In genomic region chr10:17655567-17656146, GRCh38 we compare ENCODE assay signal across 8 cellular contexts. TPM values are rescaled to one million over a fixed set of nuclear protein-coding genes. Genes with fewer than 3 reads are reported as not detected.
DNase-seq lines count a peak whose midpoint lies in the region; ATAC-seq and TF ChIP-seq lines count a peak whose summit lies in the region.

No MANE protein-coding gene starts in this region.

- H3K27me3 Mint-ChIP-seq in osteocyte (ENCODE audit: unreplicated experiment): no peaks in the 10 kb centered on the region

- DNase-seq in Daoy (ENCODE audit: low read depth) (peak; percentile 9), brain microvascular endothelial cell (peak; percentile 61), mucosa of gallbladder (ENCODE audit: low spot score) (no peak), osteocyte (ENCODE audit: extremely low spot score, unreplicated experiment) (no peak), superior temporal gyrus (ENCODE audit: extremely low spot score) (no peak), tibial artery (no peak)

- H3K9me3 Mint-ChIP-seq in osteocyte (ENCODE audit: unreplicated experiment): peaks cover 30% of the 10 kb centered on the region

- peaks cover 0 to 32% (median 12%) of the 10 kb centered on the region in 4 donors for H3K4me1 ChIP-seq in tibial artery

- in situ Hi-C loops in brain microvascular endothelial cell (cut with HindIII; ENCODE audit: low pct_ligation_motif_present, low sequenced_read_pairs): no loop called here

- TF ChIP-seq CTCF in brain microvascular endothelial cell (IDR thresholded peaks at IDR 0.05; ENCODE audit: low read depth, low read length, missing control alignments): no peak
- no peak for TF ChIP-seq CTCF in osteocyte (IDR thresholded peaks at IDR 0.05)
- TF ChIP-seq CTCF in tibial artery (IDR thresholded peaks at IDR 0.05): no peak

- H3K9me3 ChIP-seq in tibial artery: no peaks in the 10 kb centered on the region

- peaks cover 21% of the 10 kb centered on the region for H3K36me3 Mint-ChIP-seq in osteocyte (ENCODE audit: unreplicated experiment)

- ATAC-seq in GM19468 (IDR thresholded peaks at IDR 0.05; ENCODE audit: extremely low read depth, unreplicated experiment) (peak; percentile 84), HG03457 (IDR thresholded peaks at IDR 0.05; ENCODE audit: unreplicated experiment) (peak; percentile 75)

- H3K36me3 ChIP-seq in brain microvascular endothelial cell (replicated peaks): no peaks in the 10 kb centered on the region
- peaks cover 0 to 4% (median 3%) of the 10 kb centered on the region in 3 donors for H3K36me3 ChIP-seq in tibial artery

- intact Hi-C loops in tibial artery (cut with DNase I; ENCODE audit: low total_unique reads): no loop called here

- H3K4me1 Mint-ChIP-seq in osteocyte (ENCODE audit: unreplicated experiment): peaks cover 38% of the 10 kb centered on the region

- H3K27ac ChIP-seq in brain microvascular endothelial cell (peak overlapping the region; percentile 59), tibial artery (no peak overlapping the region)

- no peak overlapping the region for H3K4me3 Mint-ChIP-seq in osteocyte (ENCODE audit: unreplicated experiment)

- no peaks in the 10 kb centered on the region for H3K27me3 ChIP-seq in brain microvascular endothelial cell (replicated peaks)
- H3K27me3 ChIP-seq in tibial artery: no peaks in the 10 kb centered on the region

- no peak overlapping the region for H3K4me3 ChIP-seq in brain microvascular endothelial cell (ENCODE audit: low read depth, low read length)
- no peak overlapping the region for H3K4me3 ChIP-seq in tibial artery

- no peak overlapping the region for H3K27ac Mint-ChIP-seq in osteocyte (ENCODE audit: unreplicated experiment)

RNA-seq across cellular contexts. Expression of gene STAM, which starts 11.7 kb away (rescaled TPM):
- 12.0 and 13.8 TPM in 2 replicates for total RNA-seq in Daoy (2014; rRNA removed; shearing (Covaris generic))
- 20.1 TPM for total RNA-seq in mucosa of gallbladder
- 26.6 and 32.0 TPM in 2 replicates for total RNA-seq in osteocyte

RNA-seq across cellular contexts. Expression of gene HACD1, which starts 38.5 kb away (rescaled TPM):
- 25.0 and 41.9 TPM in 2 replicates for total RNA-seq in Daoy (2014; rRNA removed; shearing (Covaris generic))
- total RNA-seq in mucosa of gallbladder: 17.0 TPM
- total RNA-seq in osteocyte: 25.1 and 28.6 TPM in 2 replicates

Comparison
In these comparisons a context has a peak if more than half of its experiments do, and no peak if none do; other contexts are left out.
1. DNase-seq: peak in Daoy (single experiment) and brain microvascular endothelial cell (single experiment); none in mucosa of gallbladder (single experiment), osteocyte (single experiment), superior temporal gyrus (single experiment) and tibial artery (0 of 2).